ENCODE assay signal across 9 cellular contexts in the genomic region with DNA sequence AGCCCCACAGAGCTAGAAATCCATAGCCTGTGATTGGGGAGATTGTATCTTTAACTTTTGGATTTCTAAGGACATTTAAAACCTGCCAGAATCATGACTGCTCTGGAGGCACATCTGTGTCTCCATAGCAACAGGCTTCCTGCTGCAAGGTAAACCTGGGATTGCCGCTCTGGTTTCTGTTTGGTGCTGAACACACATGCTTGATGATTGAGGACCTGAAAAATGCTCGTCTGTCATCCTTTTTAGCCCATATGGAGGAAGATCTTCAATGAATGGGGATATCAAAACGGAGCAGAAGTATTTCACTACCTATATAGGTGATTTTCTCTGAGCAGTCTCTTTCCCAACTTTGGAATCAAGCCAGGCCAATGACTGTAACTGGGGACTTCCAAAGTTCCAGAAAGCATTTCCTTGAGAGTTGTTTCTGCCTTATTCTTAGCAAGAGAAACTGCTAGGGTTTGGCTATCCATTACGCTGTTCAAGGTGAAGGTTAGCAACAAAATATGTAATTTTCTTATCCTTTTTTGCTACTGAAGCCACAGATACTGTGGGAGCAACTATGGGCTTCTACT.
DNase-seq lines count a peak whose midpoint lies in the region; ATAC-seq and TF ChIP-seq lines count a peak whose summit lies in the region.
"Had no signal": no experiment of that assay in that cellular context is flagged by ENCODE, and none has a peak within 500 bp of the region (broad histone marks: within the 10 kb centered on the region; RNA-seq: fewer than 3 reads in every experiment).

No MANE protein-coding gene starts in this region.

- in situ Hi-C loops in mammary epithelial cell (cut with MboI; ENCODE audit: low sequenced_read_pairs in 2 of 2) (loop anchor here in 1 of 2 donors (25.0 kb wide), 2 partner anchors 519 to 594 kb away; partner anchors contain the start of gene SLC2A2), gastrocnemius medialis (cut with MboI; ENCODE audit: low sequenced_read_pairs in 4 of 4) (loop anchor here in 3 of 4 donors (25.0 kb wide), 2 partner anchors 394 to 594 kb away; no protein-coding TSS in a partner anchor)

- H3K27ac ChIP-seq in mammary epithelial cell (ENCODE audit: insufficient read depth, low read depth, low read length) (peak overlapping the region; percentile 11), parathyroid adenoma (peak overlapping the region; percentile 39), upper lobe of right lung (no peak overlapping the region), gastrocnemius medialis (no peak overlapping the region)
- H3K27ac ChIP-seq: tibial nerve had no signal

- dilution Hi-C loops in mammary epithelial cell (cut with HindIII; ENCODE audit: low sequenced_read_pairs) = no loop called here

- intact Hi-C loops in mammary epithelial cell (cut with micrococcal nuclease) (loop anchor here (5.0 kb wide), 1 partner anchor 94 kb away; the partner anchor contains the start of gene TNIK), upper lobe of right lung (cut with DNase I) (no loop called here), gastrocnemius medialis (cut with DNase I; ENCODE audit: low total_unique reads) (no loop called here)

- peak overlapping the region; percentile 54 for H3K9ac ChIP-seq in mammary epithelial cell (ENCODE audit: insufficient read depth, low read length)
- no peak overlapping the region for H3K9ac ChIP-seq in parathyroid adenoma

- WGBS in mammary epithelial cell (ENCODE audit: low coverage, missing lambda C conversion rate) = 3% methylated on average over 4 of the region's 4 CpGs

- ATAC-seq in upper lobe of right lung (no peak), gastrocnemius medialis (no peak), GM18858 (IDR thresholded peaks at IDR 0.05; ENCODE audit: unreplicated experiment) (no peak)

- H3K4me3 ChIP-seq in mammary epithelial cell (replicated peaks in 1 of 3; ENCODE audit: insufficient read depth in 1 of 3, low read depth in 2 of 3, low read length in 3 of 3) = peak overlapping the region in 1 of 3 experiments; percentile 15
- no peak overlapping the region for H3K4me3 ChIP-seq in parathyroid adenoma (ENCODE audit: low read depth, low read length)
- H3K4me3 ChIP-seq in upper lobe of right lung = no peak overlapping the region
- H3K4me3 ChIP-seq in gastrocnemius medialis = no peak overlapping the region
- H3K4me3 ChIP-seq: tibial nerve had no signal

- no peaks in the 10 kb centered on the region for H3K9me3 ChIP-seq in mammary epithelial cell (replicated peaks; ENCODE audit: insufficient read depth, low read length)
- no peaks in the 10 kb centered on the region for H3K9me3 ChIP-seq in parathyroid adenoma (ENCODE audit: control insufficient read depth, low read length)
- H3K9me3 ChIP-seq in upper lobe of right lung = no peaks in the 10 kb centered on the region
- H3K9me3 ChIP-seq in gastrocnemius medialis = no peaks in the 10 kb centered on the region
- H3K9me3 ChIP-seq: tibial nerve had no signal

- peak; percentile 37 for DNase-seq in NCI-H510A treated with DMSO at 0.1 percent for 48 hours (lab: John Stamatoyannopoulos, UW)
- DNase-seq in NCI-H510A (lab: John Stamatoyannopoulos, UW) = no peak
- peak; percentile 82 for DNase-seq in NCI-H2196 (lab: John Stamatoyannopoulos, UW; ENCODE audit: unreplicated experiment)
- peak; percentile 81 for DNase-seq in mammary epithelial cell
- no peak for DNase-seq in upper lobe of right lung
- no peak for DNase-seq in gastrocnemius medialis

- CTCF ChIA-PET in mammary epithelial cell (lab: Charles Lee; ENCODE audit: low non-redundant PET) = no interaction called here

- H3K36me3 ChIP-seq in mammary epithelial cell (ENCODE audit: insufficient read depth, low read length) = no peaks in the 10 kb centered on the region
- H3K36me3 ChIP-seq in parathyroid adenoma (ENCODE audit: control insufficient read depth, insufficient read depth, low read length) = no peaks in the 10 kb centered on the region
- no peaks in the 10 kb centered on the region for H3K36me3 ChIP-seq in upper lobe of right lung
- H3K36me3 ChIP-seq in gastrocnemius medialis = no peaks in the 10 kb centered on the region
- H3K36me3 ChIP-seq: tibial nerve had no signal

- H3K27me3 ChIP-seq in mammary epithelial cell (ENCODE audit: insufficient read depth, low read length) (no peaks in the 10 kb centered on the region), parathyroid adenoma (ENCODE audit: control insufficient read depth, insufficient read depth, low read length) (no peaks in the 10 kb centered on the region), upper lobe of right lung (no peaks in the 10 kb centered on the region), gastrocnemius medialis (no peaks in the 10 kb centered on the region)
- H3K27me3 ChIP-seq: tibial nerve had no signal

- peak overlapping the region; percentile 59 for H3K4me2 ChIP-seq in mammary epithelial cell (ENCODE audit: insufficient read depth, low read depth, low read length)
- peak overlapping the region; percentile 21 for H3K4me2 ChIP-seq in parathyroid adenoma (ENCODE audit: low read length)

- H4K20me1 ChIP-seq in mammary epithelial cell (ENCODE audit: insufficient read depth, low read length) = no peaks in the 10 kb centered on the region

- no peak for TF ChIP-seq POLR2A in gastrocnemius medialis (IDR thresholded peaks at IDR 0.05)

- H3K79me2 ChIP-seq in mammary epithelial cell (ENCODE audit: insufficient read depth, low read length) (no peaks in the 10 kb centered on the region), parathyroid adenoma (no peaks in the 10 kb centered on the region)

- TF ChIP-seq CTCF in mammary epithelial cell (conservative IDR thresholded peaks at IDR 0.05 in 1 of 2, IDR thresholded peaks at IDR 0.05 in 1 of 2; ENCODE audit: extremely low read depth in 1 of 2, insufficient read depth in 1 of 2, low read depth in 1 of 2, low read length in 2 of 2) = no peak
- no peak for TF ChIP-seq CTCF in parathyroid adenoma (IDR thresholded peaks at IDR 0.05)
- TF ChIP-seq CTCF in upper lobe of right lung (IDR thresholded peaks at IDR 0.05) = no peak
- TF ChIP-seq CTCF in gastrocnemius medialis (IDR thresholded peaks at IDR 0.05 in 4 of 5, conservative IDR thresholded peaks at IDR 0.05 in 1 of 5) = no peak

- no TSS peak for BruUV-seq in mammary epithelial cell (replicated peaks; lab: Mats Ljungman, UMichigan)

- H3K4me1 ChIP-seq in mammary epithelial cell (ENCODE audit: insufficient read depth, low read length) (peaks cover 6% of the 10 kb centered on the region), parathyroid adenoma (peaks cover 9% of the 10 kb centered on the region), upper lobe of right lung (no peaks in the 10 kb centered on the region), gastrocnemius medialis (no peaks in the 10 kb centered on the region)
- H3K4me1 ChIP-seq: tibial nerve had no signal

- H2AFZ ChIP-seq in mammary epithelial cell (ENCODE audit: low read depth, low read length) (peak overlapping the region; percentile 63), parathyroid adenoma (peak overlapping the region; percentile 77)

Comparison
In these comparisons a context has a peak if more than half of its experiments do, and no peak if none do; other contexts are left out.
1. DNase-seq: peak in NCI-H510A treated with DMSO at 0.1 percent for 48 hours (single experiment), NCI-H2196 (single experiment) and mammary epithelial cell (single experiment); none in NCI-H510A (single experiment), upper lobe of right lung (single experiment) and gastrocnemius medialis (0 of 2).
2. H3K27ac ChIP-seq: peak in mammary epithelial cell (single experiment) and parathyroid adenoma (single experiment); none in upper lobe of right lung (single experiment) and gastrocnemius medialis (0 of 4).